ENCODE assay signal across 11 cellular contexts in the genomic region with DNA sequence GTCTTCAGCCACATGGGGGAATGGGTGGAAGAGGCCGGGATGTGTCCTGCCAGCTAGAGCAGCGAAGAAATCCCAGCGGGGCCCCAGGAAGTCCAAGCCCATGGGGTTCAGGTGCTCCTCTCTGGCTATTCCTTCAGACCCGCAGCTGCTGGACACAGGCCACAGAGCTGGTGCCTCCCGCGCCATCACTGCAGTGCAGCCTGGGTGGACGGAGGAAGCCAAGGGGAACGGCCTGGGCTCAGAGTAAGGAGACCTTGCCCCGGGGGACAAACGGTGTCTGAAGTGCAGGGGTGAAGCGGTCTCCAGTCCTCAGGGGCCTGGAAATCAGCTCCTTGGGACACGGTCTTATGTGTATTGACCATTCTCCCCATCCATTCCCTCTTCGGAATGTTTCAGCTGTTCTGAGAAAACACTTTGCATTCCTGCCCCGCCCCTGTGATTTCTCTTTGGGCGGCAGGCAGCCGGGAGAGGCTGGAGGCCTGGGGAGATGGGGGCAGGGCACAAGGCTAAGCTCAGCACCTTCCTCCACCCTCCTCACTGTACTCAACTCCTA. TPM values are rescaled to one million over a fixed set of nuclear protein-coding genes. Genes with fewer than 3 reads are reported as not detected.
A peak's percentile ranks its signal among the peaks of the same experiment; 100 is the strongest.
DNase-seq lines count a peak whose midpoint lies in the region; ATAC-seq and TF ChIP-seq lines count a peak whose summit lies in the region.
"Had no signal": no experiment of that assay in that cellular context is flagged by ENCODE, and none has a peak within 500 bp of the region (broad histone marks: within the 10 kb centered on the region; RNA-seq: fewer than 3 reads in every experiment).

No MANE protein-coding gene starts in this region.

- peaks cover 20% of the 10 kb centered on the region for H3K4me1 ChIP-seq in iPS-15b (ENCODE audit: control insufficient read depth, insufficient read depth, low read length)

- H3K27ac Mint-ChIP-seq in activated T-helper 2 cell treated with anti-CD3 and anti-CD28 coated beads, Interferon-gamma antibody, Interleukin-2, Interleukin-4, amounts not matched to agents 10 μg/mL and 5 μg/mL and 100 μg/mL, durations not matched to agents 14 hours and 24 hours and 36 hours, result no peak overlapping the region
- H3K27ac Mint-ChIP-seq: activated CD4-positive, alpha-beta T cell treated with anti-CD3 and anti-CD28 coated beads for 36 hours had no signal

- H3K4me3 ChIP-seq in astrocyte of the spinal cord (ENCODE audit: low read depth, low read length) (no peak overlapping the region), iPS-15b (ENCODE audit: low read depth, low read length) (peak overlapping the region; percentile 30)

- ATAC-seq in sciatic nerve (peak; percentile 57), GM19328 (IDR thresholded peaks at IDR 0.05; ENCODE audit: unreplicated experiment) (no peak)
- ATAC-seq: activated CD4-positive, alpha-beta T cell treated with anti-CD3 and anti-CD28 coated beads for 36 hours had no signal

- H3K9me3 Mint-ChIP-seq in activated T-helper 2 cell treated with anti-CD3 and anti-CD28 coated beads, Interferon-gamma antibody, Interleukin-2, Interleukin-4, amounts not matched to agents 10 μg/mL and 5 μg/mL and 100 μg/mL, durations not matched to agents 14 hours and 24 hours and 36 hours, result no peaks in the 10 kb centered on the region

- no peak overlapping the region for H3K4me3 Mint-ChIP-seq in activated T-helper 2 cell treated with anti-CD3 and anti-CD28 coated beads, Interferon-gamma antibody, Interleukin-2, Interleukin-4, amounts not matched to agents 10 μg/mL and 5 μg/mL and 100 μg/mL, durations not matched to agents 14 hours and 24 hours and 36 hours (ENCODE audit: low read depth)
- H3K4me3 Mint-ChIP-seq: activated CD4-positive, alpha-beta T cell treated with anti-CD3 and anti-CD28 coated beads for 36 hours had no signal

- H3K27me3 Mint-ChIP-seq in activated T-helper 2 cell treated with anti-CD3 and anti-CD28 coated beads, Interferon-gamma antibody, Interleukin-2, Interleukin-4, amounts not matched to agents 10 μg/mL and 5 μg/mL and 100 μg/mL, durations not matched to agents 14 hours and 24 hours and 36 hours (ENCODE audit: low read depth), result no peaks in the 10 kb centered on the region
- H3K27me3 Mint-ChIP-seq: activated CD4-positive, alpha-beta T cell treated with anti-CD3 and anti-CD28 coated beads for 36 hours had no signal

- peaks cover 3% of the 10 kb centered on the region for H3K4me1 Mint-ChIP-seq in activated T-helper 2 cell treated with anti-CD3 and anti-CD28 coated beads, Interferon-gamma antibody, Interleukin-2, Interleukin-4, amounts not matched to agents 10 μg/mL and 5 μg/mL and 100 μg/mL, durations not matched to agents 14 hours and 24 hours and 36 hours (ENCODE audit: low read depth)

- H3K36me3 Mint-ChIP-seq in activated T-helper 2 cell treated with anti-CD3 and anti-CD28 coated beads, Interferon-gamma antibody, Interleukin-2, Interleukin-4, amounts not matched to agents 10 μg/mL and 5 μg/mL and 100 μg/mL, durations not matched to agents 14 hours and 24 hours and 36 hours (ENCODE audit: low read depth), result peaks cover 9% of the 10 kb centered on the region

- DNase-seq in ELF-1 (ENCODE audit: low read depth, low spot score) (peak; percentile 92), astrocyte of the spinal cord (ENCODE audit: low read depth, low spot score) (peak; percentile 29), sciatic nerve (ENCODE audit: low spot score) (no peak), HuH-7 (ENCODE audit: low spot score) (no peak), RPMI8226 (no peak)
- DNase-seq in activated T-helper 2 cell treated with anti-CD3 and anti-CD28 coated beads, Interferon-gamma antibody, Interleukin-2, Interleukin-4, amounts not matched to agents 10 μg/mL and 5 μg/mL and 100 μg/mL, durations not matched to agents 14 hours and 24 hours and 36 hours (ENCODE audit: low spot score), result no peak
- DNase-seq: activated CD4-positive, alpha-beta T cell treated with anti-CD3 and anti-CD28 coated beads for 36 hours; NCI-H1930; stimulated activated CD4-positive, alpha-beta T cell treated with anti-CD3 and anti-CD28 coated beads, Interleukin-4, amount 100 ng/mL, for 4 hours had no signal

- no peak for TF ChIP-seq CTCF in astrocyte of the spinal cord (IDR thresholded peaks at IDR 0.05; ENCODE audit: low read depth, low read length)

- intact Hi-C loops in sciatic nerve (cut with DNase I), result loop anchor here (10.0 kb wide), 1 partner anchor 53 kb away; a partner anchor contains a TSS
- intact Hi-C loops in activated T-helper 2 cell treated with anti-CD3 and anti-CD28 coated beads, Interferon-gamma antibody, Interleukin-2, Interleukin-4, amounts not matched to agents 10 μg/mL and 5 μg/mL and 100 μg/mL, durations not matched to agents 14 hours and 24 hours and 36 hours (cut with micrococcal nuclease), result no loop called here

- H3K27me3 ChIP-seq in iPS-15b (ENCODE audit: control insufficient read depth, insufficient read depth, low read length), result no peaks in the 10 kb centered on the region

- H3K9me3 ChIP-seq in iPS-15b (ENCODE audit: control insufficient read depth, insufficient read depth, low read length), result no peaks in the 10 kb centered on the region

- in situ Hi-C loops in astrocyte of the spinal cord (cut with HindIII; ENCODE audit: low sequenced_read_pairs), result no loop called here

- peaks cover 9% of the 10 kb centered on the region for H3K36me3 ChIP-seq in iPS-15b (ENCODE audit: control insufficient read depth, insufficient read depth, low read length)

- H3K9ac ChIP-seq in iPS-15b (ENCODE audit: low read depth, low read length), result peak overlapping the region; percentile 70

RNA-seq across cellular contexts. Expression of a gene that starts 18.4 kb away (rescaled TPM):
- 78.3 TPM for total RNA-seq in sciatic nerve
- 18.8 and 21.4 TPM in 2 replicates for total RNA-seq in activated T-helper 2 cell treated with anti-CD3 and anti-CD28 coated beads, Interferon-gamma antibody, Interleukin-2, Interleukin-4, amounts not matched to agents 10 μg/mL and 5 μg/mL and 100 μg/mL, durations not matched to agents 14 hours and 24 hours and 36 hours

RNA-seq across cellular contexts. Expression of a gene that starts 18.7 kb away (rescaled TPM):
- 48.4 TPM for total RNA-seq in sciatic nerve
- total RNA-seq in activated T-helper 2 cell treated with anti-CD3 and anti-CD28 coated beads, Interferon-gamma antibody, Interleukin-2, Interleukin-4, amounts not matched to agents 10 μg/mL and 5 μg/mL and 100 μg/mL, durations not matched to agents 14 hours and 24 hours and 36 hours, result 18.8 and 18.9 TPM in 2 replicates

RNA-seq across cellular contexts. Expression of a gene that starts 25.3 kb away (rescaled TPM):
- total RNA-seq in sciatic nerve, result 4.1 TPM
- not detected in 2 replicates for total RNA-seq in activated T-helper 2 cell treated with anti-CD3 and anti-CD28 coated beads, Interferon-gamma antibody, Interleukin-2, Interleukin-4, amounts not matched to agents 10 μg/mL and 5 μg/mL and 100 μg/mL, durations not matched to agents 14 hours and 24 hours and 36 hours
- total RNA-seq: activated CD4-positive, alpha-beta T cell treated with anti-CD3 and anti-CD28 coated beads for 36 hours had no signal

RNA-seq across cellular contexts. Expression of a gene that starts 51.4 kb away (rescaled TPM):
- total RNA-seq in sciatic nerve, result 32.8 TPM
- 8.6 and 9.7 TPM in 2 replicates for total RNA-seq in activated T-helper 2 cell treated with anti-CD3 and anti-CD28 coated beads, Interferon-gamma antibody, Interleukin-2, Interleukin-4, amounts not matched to agents 10 μg/mL and 5 μg/mL and 100 μg/mL, durations not matched to agents 14 hours and 24 hours and 36 hours

Comparison
In these comparisons a context has a peak if more than half of its experiments do, and no peak if none do; other contexts are left out.
1. DNase-seq: peak in ELF-1 (single experiment) and astrocyte of the spinal cord (single experiment); none in sciatic nerve (single experiment), HuH-7 (single experiment), RPMI8226 (single experiment) and activated T-helper 2 cell treated with anti-CD3 and anti-CD28 coated beads, Interferon-gamma antibody, Interleukin-2, Interleukin-4, amounts not matched to agents 10 μg/mL and 5 μg/mL and 100 μg/mL, durations not matched to agents 14 hours and 24 hours and 36 hours (single experiment).